In the genomic region with DNA sequence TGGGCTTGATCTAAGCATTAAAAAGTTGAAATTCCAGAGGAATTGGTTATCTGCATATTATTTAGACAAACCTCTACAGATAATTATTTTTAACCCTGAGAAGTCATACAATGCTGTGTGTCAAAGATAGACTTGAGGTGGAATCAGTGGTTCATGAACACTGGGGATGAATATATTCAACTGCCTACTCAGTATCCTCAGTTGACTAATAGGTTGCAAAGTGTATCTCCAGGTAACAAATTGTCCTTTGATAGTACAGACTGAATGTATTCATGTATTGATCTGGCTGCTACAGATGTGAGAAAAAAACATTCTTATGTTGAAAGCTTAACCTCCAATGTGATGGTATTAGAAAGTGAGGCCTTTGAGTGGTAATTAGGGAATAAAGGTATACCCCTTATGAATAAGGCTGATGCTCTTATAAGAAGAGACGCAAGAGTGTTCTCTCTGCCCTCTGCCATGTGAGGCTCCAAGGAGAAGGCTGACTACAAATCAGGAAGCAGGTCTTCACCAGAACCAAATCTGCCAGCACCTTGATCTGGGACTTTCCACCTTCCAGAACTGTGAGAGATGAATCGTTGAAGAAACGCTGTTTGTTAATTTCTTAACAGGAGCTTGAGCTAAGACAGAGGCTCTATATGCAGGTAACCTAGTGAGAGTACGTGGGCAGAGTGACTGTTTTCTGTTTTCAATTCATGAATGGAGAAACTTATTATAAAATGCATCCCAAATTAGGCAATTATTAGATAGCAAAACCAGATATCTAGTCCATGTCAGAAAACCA, we compare ENCODE assay signal across 22 cellular contexts. TPM values are rescaled to one million over a fixed set of nuclear protein-coding genes. Genes with fewer than 3 reads are reported as not detected.
DNase-seq lines count a peak whose midpoint lies in the region; ATAC-seq, FAIRE-seq and TF ChIP-seq lines count a peak whose summit lies in the region.
"Had no signal": no experiment of that assay in that cellular context is flagged by ENCODE, and none has a peak within 500 bp of the region (broad histone marks: within the 10 kb centered on the region; RNA-seq: fewer than 3 reads in every experiment).

No MANE protein-coding gene starts in this region.

- H3K36me3 Mint-ChIP-seq in activated naive CD8-positive, alpha-beta T cell: peaks cover 11% of the 10 kb centered on the region

- H3K4me3 ChIP-seq in kidney (ENCODE audit: low read length in 2 of 2): no peak overlapping the region
- H3K4me3 ChIP-seq: HAP-1, lung had no signal

- peak; percentile 15 for DNase-seq in stimulated activated CD4-positive, alpha-beta T cell treated with anti-CD3 and anti-CD28 coated beads, Interleukin-15, amount 100 ng/mL, for 24 hours
- no peak for DNase-seq in stimulated activated CD4-positive, alpha-beta T cell treated with anti-CD3 and anti-CD28 coated beads, Interleukin-2, amount 100 ng/mL, for 24 hours
- DNase-seq in kidney (no peak), HPDE6-E6E7 (ENCODE audit: extremely low spot score) (no peak)
- DNase-seq: activated gamma-delta T cell; AML-193; DMS 273 treated with DMSO at 0.1 percent for 48 hours; GDM1; KG1; MV-4-11; NCI-H2029; NCI-H446 treated with DMSO at 0.1 percent for 48 hours; NK-92 treated with Interleukin-12 subunit alpha and Interleukin-12 subunit beta, amount 100 ng/mL, for 24 hours had no signal

- peaks cover 14 to 15% of the 10 kb centered on the region in 2 donors for H3K36me3 ChIP-seq in kidney (ENCODE audit: control insufficient read depth in 1 of 2, insufficient read depth in 2 of 2, low read length in 2 of 2)

- H3K4me3 Mint-ChIP-seq in activated naive CD8-positive, alpha-beta T cell: peak overlapping the region; percentile 24

- peak; percentile 37 for ATAC-seq in GM18907 (IDR thresholded peaks at IDR 0.05; ENCODE audit: unreplicated experiment)
- ATAC-seq in GM21360 (IDR thresholded peaks at IDR 0.05; ENCODE audit: unreplicated experiment): no peak
- ATAC-seq: SK-N-SH treated with all-trans-retinoic acid at 6 μM for 48 hours had no signal

- peaks cover 37% of the 10 kb centered on the region for H3K4me1 Mint-ChIP-seq in activated naive CD8-positive, alpha-beta T cell (ENCODE audit: low read depth)

- no peaks in the 10 kb centered on the region for H3K9me3 Mint-ChIP-seq in activated naive CD8-positive, alpha-beta T cell (ENCODE audit: low read depth)

- no peaks in the 10 kb centered on the region for H3K9me3 ChIP-seq in kidney (ENCODE audit: control insufficient read depth in 1 of 2, low read length in 2 of 2)
- H3K9me3 ChIP-seq: HAP-1 had no signal

- H3K27me3 Mint-ChIP-seq in activated naive CD8-positive, alpha-beta T cell: no peaks in the 10 kb centered on the region

- intact Hi-C loops in kidney (cut with DNase I): loop anchor here (10.0 kb wide), 1 partner anchor 315 kb away; no protein-coding TSS in a partner anchor

- H3K9ac ChIP-seq in kidney (ENCODE audit: low read length in 2 of 2): no peak overlapping the region

- no peak for FAIRE-seq in kidney (lab: Jason Lieb, UNC)
- FAIRE-seq: colon, endometrium, islet of Langerhans had no signal

- H3K4me1 ChIP-seq in kidney (ENCODE audit: control insufficient read depth in 1 of 2, insufficient read depth in 1 of 2, low read depth in 1 of 2, low read length in 2 of 2): no peaks in the 10 kb centered on the region
- H3K4me1 ChIP-seq: HAP-1 had no signal

- H3K27ac Mint-ChIP-seq in activated naive CD8-positive, alpha-beta T cell: peak overlapping the region; percentile 87

- H3K27ac ChIP-seq in kidney (ENCODE audit: low read depth in 2 of 2, low read length in 2 of 2): no peak overlapping the region

- no peak for TF ChIP-seq CTCF in kidney (IDR thresholded peaks at IDR 0.05; ENCODE audit: borderline replicate concordance, extremely low read depth, insufficient read depth)

RNA-seq across cellular contexts. Expression of a gene that starts 7.5 kb away (rescaled TPM):
- total RNA-seq in kidney: 45.8 TPM
- 101 TPM for polyA plus RNA-seq in kidney (ENCODE audit: insufficient read depth, low read depth, low replicate concordance)

RNA-seq across cellular contexts. Expression of a gene that starts 7.7 kb away (rescaled TPM):
- 60.5 TPM for total RNA-seq in kidney
- polyA plus RNA-seq in kidney (ENCODE audit: insufficient read depth, low read depth, low replicate concordance): 202 TPM

RNA-seq across cellular contexts. Expression of a gene that starts 27.8 kb away (rescaled TPM):
- total RNA-seq in kidney: 6.6 TPM
- 2.4 TPM for polyA plus RNA-seq in kidney (ENCODE audit: insufficient read depth, low read depth, low replicate concordance)
